11 cellular contexts compared by ENCODE assay signal in genomic region chr22:28231423-28231822, GRCh38.
DNase-seq lines count a peak whose midpoint lies in the region; ATAC-seq and TF ChIP-seq lines count a peak whose summit lies in the region.
"Had no signal": no experiment of that assay in that cellular context is flagged by ENCODE, and none has a peak within 500 bp of the region (broad histone marks: within the 10 kb centered on the region; RNA-seq: fewer than 3 reads in every experiment).

No MANE protein-coding gene starts in this region.

- no peak for TF ChIP-seq CTCF in astrocyte of the cerebellum (IDR thresholded peaks at IDR 0.05; ENCODE audit: low read depth, low read length, missing control alignments)

- H3K9ac ChIP-seq in iPS-18a (ENCODE audit: low read length): no peak overlapping the region

- no peaks in the 10 kb centered on the region for H3K27me3 ChIP-seq in iPS-18a (ENCODE audit: control insufficient read depth, insufficient read depth, low read length)

- no peaks in the 10 kb centered on the region for H3K9me3 ChIP-seq in iPS-18a (ENCODE audit: control insufficient read depth, low read depth, low read length)

- DNase-seq in Right ventricle myocardium inferior (ENCODE audit: missing footprints) (no peak), cardiac septum (ENCODE audit: low spot score) (no peak), astrocyte of the cerebellum (ENCODE audit: low read depth) (peak; percentile 78), smooth muscle cell of the brain vasculature (ENCODE audit: low read depth, low spot score) (peak; percentile 61), SHP77 treated with DMSO at 0.1 percent for 48 hours (lab: John Stamatoyannopoulos, UW) (no peak)
- DNase-seq: activated naive CD8-positive, alpha-beta T cell treated with anti-CD3 and anti-CD28 coated beads for 36 hours; head of caudate nucleus; NCI-H446 treated with DMSO at 0.1 percent for 48 hours had no signal

- ATAC-seq in Right ventricle myocardium inferior (peak; percentile 44), GM18861 (IDR thresholded peaks at IDR 0.05; ENCODE audit: unreplicated experiment) (no peak), GM21723 (IDR thresholded peaks at IDR 0.05; ENCODE audit: unreplicated experiment) (no peak)

- no peak overlapping the region for H3K27ac ChIP-seq in iPS-18a (ENCODE audit: low read length)

- in situ Hi-C loops in astrocyte of the cerebellum (cut with HindIII; ENCODE audit: low sequenced_read_pairs): no loop called here

- intact Hi-C loops in Right ventricle myocardium inferior (cut with DNase I) (no loop called here), cardiac septum (cut with DNase I) (no loop called here)

- H3K4me3 ChIP-seq in astrocyte of the cerebellum (ENCODE audit: low read depth, low read length) (no peak overlapping the region), iPS-18a (ENCODE audit: low read length) (peak overlapping the region; percentile 4)

- no peaks in the 10 kb centered on the region for H3K36me3 ChIP-seq in iPS-18a (ENCODE audit: control insufficient read depth, low read depth, low read length)

- H3K4me1 ChIP-seq in iPS-18a (ENCODE audit: control insufficient read depth, low read depth, low read length): peaks cover 18% of the 10 kb centered on the region

Comparison
In these comparisons a context has a peak if more than half of its experiments do, and no peak if none do; other contexts are left out.
1. DNase-seq: peak in astrocyte of the cerebellum (single experiment) and smooth muscle cell of the brain vasculature (single experiment); none in Right ventricle myocardium inferior (single experiment), cardiac septum (single experiment) and SHP77 treated with DMSO at 0.1 percent for 48 hours (single experiment).